ENCODE assay signal across 8 cellular contexts in genomic region chr10:23343591-23344225, GRCh38. TPM values are rescaled to one million over a fixed set of nuclear protein-coding genes. Genes with fewer than 3 reads are reported as not detected.
DNase-seq lines count a peak whose midpoint lies in the region; ATAC-seq and TF ChIP-seq lines count a peak whose summit lies in the region.

No MANE protein-coding gene starts in this region.

- no peaks in the 10 kb centered on the region for H3K4me1 ChIP-seq in H9 (ENCODE audit: insufficient read depth, low read length)
- H3K4me1 ChIP-seq in left lung, result peaks cover 0 to 5% of the 10 kb centered on the region in 2 donors

- H3K9me3 Mint-ChIP-seq in H9, result no peaks in the 10 kb centered on the region

- peak overlapping the region; percentile 21 to 38 for H3K4me3 ChIP-seq in left lung

- no peak overlapping the region for H2BK12ac ChIP-seq in H9 (ENCODE audit: insufficient read length, low read depth, low read length)

- no peaks in the 10 kb centered on the region for H3K79me1 ChIP-seq in H9 (ENCODE audit: insufficient read depth, low read depth, low read length, poor library complexity, severe bottlenecking)

- H3T11ph ChIP-seq in H9 (ENCODE audit: low read length), result no peak overlapping the region

- DNase-seq in H9, result peak; percentile 77
- DNase-seq in T-helper 2 cell, result peak in 3 of 5 experiments; percentile 26 to 36 (median 33)
- DNase-seq in cerebellum (ENCODE audit: low spot score), result peak; percentile 30
- DNase-seq in left lung, result peak; percentile 68 to 84
- DNase-seq in stimulated activated CD4-positive, alpha-beta T cell treated with anti-CD3 and anti-CD28 coated beads, Interleukin-4, amount 100 ng/mL, for 4 hours, result peak; percentile 47 to 65
- no peak for DNase-seq in NCI-H2171 treated with DMSO at 0.1 percent for 48 hours (lab: John Stamatoyannopoulos, UW)
- no peak for DNase-seq in OCI-M2 (lab: John Stamatoyannopoulos, UW; ENCODE audit: unreplicated experiment)

- peaks cover 35% of the 10 kb centered on the region for H3K27me3 Mint-ChIP-seq in H9 (ENCODE audit: low read depth)

- H2AFZ ChIP-seq in H9 (ENCODE audit: low read length), result peak overlapping the region; percentile 60

- H3K4ac ChIP-seq in H9 (ENCODE audit: low read depth, low read length), result no peak overlapping the region

- H3K9ac ChIP-seq in H9 (ENCODE audit: extremely low read depth, insufficient read length, low read length), result peak overlapping the region; percentile 17

- no peak overlapping the region for H3K18ac ChIP-seq in H9 (ENCODE audit: insufficient read length, low read depth, low read length)

- H2BK20ac ChIP-seq in H9 (ENCODE audit: low read depth, low read length, poor library complexity, severe bottlenecking), result no peak overlapping the region

- H3K36me3 Mint-ChIP-seq in H9 (ENCODE audit: insufficient read depth in 1 of 3, low read depth in 3 of 3), result no peaks in the 10 kb centered on the region

- intact Hi-C loops in left lung (cut with DNase I), result no loop called here

- no peak overlapping the region for H2BK120ac ChIP-seq in H9 (ENCODE audit: low read depth, low read length, poor library complexity, severe bottlenecking)

- H3K23ac ChIP-seq in H9 (ENCODE audit: insufficient read length, low read depth, low read length), result no peak overlapping the region

- TF ChIP-seq CTCF in H9 (conservative IDR thresholded peaks at IDR 0.05), result no peak
- no peak for TF ChIP-seq CTCF in left lung (IDR thresholded peaks at IDR 0.05)

- H4K5ac ChIP-seq in H9 (ENCODE audit: insufficient read length, low read depth, low read length), result no peak overlapping the region

- peak overlapping the region; percentile 65; the same call in 1 of the 2 replicates for H3K14ac ChIP-seq in H9 (ENCODE audit: insufficient read depth, low read length)

- H3K36me3 ChIP-seq in left lung, result no peaks in the 10 kb centered on the region

- H3K27me3 ChIP-seq in H9 (ENCODE audit: insufficient read depth, low read length), result peaks cover 4% of the 10 kb centered on the region
- peaks cover 0 to 48% of the 10 kb centered on the region in 2 donors for H3K27me3 ChIP-seq in left lung

- H4K8ac ChIP-seq in H9 (replicated peaks; ENCODE audit: insufficient read length, low read depth, low read length), result no peak overlapping the region

- H3K9me3 ChIP-seq in H9 (ENCODE audit: control insufficient read depth, low read depth, low read length), result no peaks in the 10 kb centered on the region
- H3K9me3 ChIP-seq in left lung, result no peaks in the 10 kb centered on the region

- no peak overlapping the region for H4K91ac ChIP-seq in H9 (ENCODE audit: insufficient read length, low read depth, low read length)

- H3K56ac ChIP-seq in H9 (ENCODE audit: insufficient read length, low read depth, low read length), result no peak overlapping the region

- no peaks in the 10 kb centered on the region for H4K20me1 ChIP-seq in H9 (ENCODE audit: control insufficient read depth, insufficient read depth, insufficient read length)

- no peaks in the 10 kb centered on the region for H3K79me2 ChIP-seq in H9 (ENCODE audit: insufficient read depth, low read length)

- H3K27ac Mint-ChIP-seq in H9, result no peak overlapping the region

- WGBS in H9 (ENCODE audit: extremely low coverage, insufficient read length, low lambda C conversion rate), result no CpG with 5 or more reads among the region's 48 CpGs

- peak overlapping the region; percentile 81 for H3K4me2 ChIP-seq in H9 (ENCODE audit: insufficient read depth, insufficient read length, low read length)

- no peak overlapping the region for H2AK5ac ChIP-seq in H9 (ENCODE audit: insufficient read length, low read length)

- H2BK15ac ChIP-seq in H9 (ENCODE audit: low read depth, low read length), result no peak overlapping the region

- H3K23me2 ChIP-seq in H9 (ENCODE audit: insufficient read length, low read depth, low read length, poor library complexity, severe bottlenecking), result peaks cover 9% of the 10 kb centered on the region

- no peak overlapping the region for H3K27ac ChIP-seq in H9 (ENCODE audit: insufficient read length, low read depth, low read length)
- no peak overlapping the region for H3K27ac ChIP-seq in left lung

- no peak overlapping the region for H2BK5ac ChIP-seq in H9 (ENCODE audit: insufficient read length, low read length)

- H3K4me3 Mint-ChIP-seq in H9, result peak overlapping the region; percentile 81 to 93

- ATAC-seq in left lung (peak; percentile 60), HG03521 (IDR thresholded peaks at IDR 0.05; ENCODE audit: unreplicated experiment) (no peak)

- peaks cover 14% of the 10 kb centered on the region in 2 experiments for H3K4me1 Mint-ChIP-seq in H9

RNA-seq across cellular contexts. Expression of gene C10orf67, which starts 0.9 kb away (rescaled TPM):
- not detected in 2 replicates for total RNA-seq in H9 (2021)
- total RNA-seq in cerebellum, result 0.54 TPM
- total RNA-seq in left lung, result under 1 TPM; 0.68 to 0.93 TPM

Comparison
In these comparisons a context has a peak if more than half of its experiments do, and no peak if none do; other contexts are left out.
1. DNase-seq: peak in H9 (single experiment), T-helper 2 cell (3 of 5), cerebellum (single experiment), left lung (2 of 2) and stimulated activated CD4-positive, alpha-beta T cell treated with anti-CD3 and anti-CD28 coated beads, Interleukin-4, amount 100 ng/mL, for 4 hours (2 of 2); none in NCI-H2171 treated with DMSO at 0.1 percent for 48 hours (single experiment) and OCI-M2 (single experiment).